Comparison of ENCODE assay signal across 22 cellular contexts in genomic region chr1:231465051-231465450, GRCh38. TPM values are rescaled to one million over a fixed set of nuclear protein-coding genes. Genes with fewer than 3 reads are reported as not detected.
DNase-seq lines count a peak whose midpoint lies in the region; ATAC-seq lines count a peak whose summit lies in the region.
"Had no signal": no experiment of that assay in that cellular context is flagged by ENCODE, and none has a peak within 500 bp of the region (broad histone marks: within the 10 kb centered on the region; RNA-seq: fewer than 3 reads in every experiment).

No MANE protein-coding gene starts in this region.

- H3K4me3 Mint-ChIP-seq in activated T-cell treated with anti-CD3 and anti-CD28 coated beads, Interleukin-2, amount 50 U/mL, for 4 hours: no peak overlapping the region
- H3K4me3 Mint-ChIP-seq: activated naive CD8-positive, alpha-beta T cell treated with anti-CD3 and anti-CD28 coated beads, Interleukin-2, amount 10 ng/mL, durations not matched to agents 7 days and 5 days; activated T-cell treated with anti-CD3 and anti-CD28 coated beads, Interleukin-2, amount 50 U/mL, for 24 hours had no signal

- H3K4me1 Mint-ChIP-seq in activated T-cell treated with anti-CD3 and anti-CD28 coated beads, Interleukin-2, amount 50 U/mL, for 4 hours (ENCODE audit: low read depth): peaks cover 19% of the 10 kb centered on the region

- H3K36me3 Mint-ChIP-seq in activated T-cell treated with anti-CD3 and anti-CD28 coated beads, Interleukin-2, amount 50 U/mL, for 4 hours (ENCODE audit: insufficient read depth): no peaks in the 10 kb centered on the region

- H3K9me3 Mint-ChIP-seq in activated T-cell treated with anti-CD3 and anti-CD28 coated beads, Interleukin-2, amount 50 U/mL, for 4 hours: peaks cover 33% of the 10 kb centered on the region

- H3K27me3 Mint-ChIP-seq in activated T-cell treated with anti-CD3 and anti-CD28 coated beads, Interleukin-2, amount 50 U/mL, for 4 hours (ENCODE audit: low read depth): peaks cover 61% of the 10 kb centered on the region

- intact Hi-C loops in left ventricle myocardium superior (cut with micrococcal nuclease): loop anchor here (2.0 kb wide), 1 partner anchor 26 kb away; no protein-coding TSS in a partner anchor

- ATAC-seq in activated T-cell treated with anti-CD3 and anti-CD28 coated beads, Interleukin-2, amount 50 U/mL, for 4 hours: peak; percentile 83 to 84
- ATAC-seq in GM18867 (IDR thresholded peaks at IDR 0.05; ENCODE audit: unreplicated experiment): peak; percentile 55
- ATAC-seq in HG03378 (IDR thresholded peaks at IDR 0.05; ENCODE audit: unreplicated experiment): peak; percentile 45
- no peak for ATAC-seq in HG02763 (IDR thresholded peaks at IDR 0.05; ENCODE audit: unreplicated experiment)
- ATAC-seq in left ventricle myocardium superior: no peak
- ATAC-seq: heart right ventricle, left cardiac atrium had no signal

- no peak for DNase-seq in activated T-cell treated with anti-CD3 and anti-CD28 coated beads, Interleukin-2, amount 50 U/mL, for 4 hours
- no peak for DNase-seq in activated T-cell treated with anti-CD3 and anti-CD28 coated beads for 4 hours
- DNase-seq in lung microvascular endothelial cell (ENCODE audit: low read depth in 2 of 2): peak; percentile 27 to 59
- DNase-seq in kidney glomerular epithelial cell (lab: John Stamatoyannopoulos, UW): no peak
- no peak for DNase-seq in left ventricle myocardium superior
- DNase-seq: activated CD4-positive, alpha-beta T cell treated with anti-CD3 and anti-CD28 coated beads, Interleukin-2, amount 50 U/mL, for 48 hours; activated naive CD8-positive, alpha-beta T cell treated with anti-CD3 and anti-CD28 coated beads, Interleukin-2, amount 10 ng/mL, durations not matched to agents 7 days and 5 days; activated T-cell treated with anti-CD3 and anti-CD28 coated beads, Interleukin-2, amount 50 U/mL, for 24 hours; cerebellar nuclear complex; GF-D8; heart right ventricle; IMR-90; left cardiac atrium; mesendoderm; NCI-H1105 treated with DMSO at 0.1 percent for 48 hours; NCI-H2029; NCI-H2227 treated with DMSO at 0.1 percent for 48 hours; NCI-H774; substantia nigra had no signal

RNA-seq across cellular contexts. Expression of gene EGLN1, which starts 43.0 kb away (rescaled TPM):
- total RNA-seq in activated T-cell treated with anti-CD3 and anti-CD28 coated beads, Interleukin-2, amount 50 U/mL, for 4 hours: 10 to 100 TPM; 11.9 to 14.0 (median 13.4) TPM
- total RNA-seq in lung microvascular endothelial cell (48.8 and 71.6 TPM in 2 replicates), left ventricle myocardium superior (79.8 TPM)

Comparison
In these comparisons a context has a peak if more than half of its experiments do, and no peak if none do; other contexts are left out.
1. ATAC-seq: peak in activated T-cell treated with anti-CD3 and anti-CD28 coated beads, Interleukin-2, amount 50 U/mL, for 4 hours (2 of 2), GM18867 (single experiment) and HG03378 (single experiment); none in HG02763 (single experiment) and left ventricle myocardium superior (single experiment).
2. DNase-seq: peak in lung microvascular endothelial cell (2 of 2); none in activated T-cell treated with anti-CD3 and anti-CD28 coated beads, Interleukin-2, amount 50 U/mL, for 4 hours (single experiment), activated T-cell treated with anti-CD3 and anti-CD28 coated beads for 4 hours (single experiment), kidney glomerular epithelial cell (single experiment) and left ventricle myocardium superior (single experiment).